In the genomic region with DNA sequence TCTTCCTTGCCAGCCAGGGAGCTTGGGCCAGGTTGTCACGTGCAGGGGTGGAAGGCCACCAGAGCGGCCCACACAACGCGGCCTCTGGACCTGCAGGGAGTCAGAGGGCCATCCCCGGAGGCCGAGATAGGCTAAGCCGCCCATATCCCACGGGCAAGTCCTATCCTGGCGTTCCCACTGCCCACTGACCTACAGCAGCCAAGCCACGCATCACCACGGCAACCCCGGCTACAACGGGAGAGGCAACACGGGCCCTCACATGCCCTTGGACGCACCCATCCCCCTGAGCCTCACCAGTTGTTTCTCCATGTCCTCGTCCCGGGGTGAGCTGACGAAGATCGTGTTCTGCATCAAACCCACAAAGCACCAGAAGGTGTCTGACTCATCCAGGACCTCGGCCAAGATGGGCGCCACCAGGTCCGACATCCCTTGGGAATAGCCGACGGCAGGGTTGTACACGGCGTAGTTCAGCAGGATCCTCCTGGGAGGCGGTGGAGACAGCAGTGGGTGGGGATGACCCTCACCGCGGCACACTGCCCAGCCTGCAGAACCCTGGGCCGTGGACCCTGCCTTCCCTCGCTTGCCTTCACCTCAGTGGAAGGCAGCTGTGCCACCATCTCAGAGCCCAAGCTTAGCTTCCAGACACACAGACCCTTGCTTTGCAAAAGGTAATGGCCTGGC, we compare ENCODE assay signal across 1 cellular context.
TF ChIP-seq lines count a peak whose summit lies in the region.

No MANE protein-coding gene starts in this region.

TF ChIP-seq in H1, 55 proteins besides CTCF, POLR2A, EP300 and RAD21 (continued from another document):
- TF ChIP-seq RFX5 (IDR thresholded peaks at IDR 0.05; ENCODE audit: borderline replicate concordance, low read depth, low read length): no peak
- TF ChIP-seq, protein P1, sequence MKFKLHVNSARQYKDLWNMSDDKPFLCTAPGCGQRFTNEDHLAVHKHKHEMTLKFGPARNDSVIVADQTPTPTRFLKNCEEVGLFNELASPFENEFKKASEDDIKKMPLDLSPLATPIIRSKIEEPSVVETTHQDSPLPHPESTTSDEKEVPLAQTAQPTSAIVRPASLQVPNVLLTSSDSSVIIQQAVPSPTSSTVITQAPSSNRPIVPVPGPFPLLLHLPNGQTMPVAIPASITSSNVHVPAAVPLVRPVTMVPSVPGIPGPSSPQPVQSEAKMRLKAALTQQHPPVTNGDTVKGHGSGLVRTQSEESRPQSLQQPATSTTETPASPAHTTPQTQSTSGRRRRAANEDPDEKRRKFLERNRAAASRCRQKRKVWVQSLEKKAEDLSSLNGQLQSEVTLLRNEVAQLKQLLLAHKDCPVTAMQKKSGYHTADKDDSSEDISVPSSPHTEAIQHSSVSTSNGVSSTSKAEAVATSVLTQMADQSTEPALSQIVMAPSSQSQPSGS (IDR thresholded peaks at IDR 0.05; ENCODE audit: low read length): no peak
- TF ChIP-seq BRCA1 (IDR thresholded peaks at IDR 0.05; ENCODE audit: low read depth, low read length): no peak
- TF ChIP-seq POLR2AphosphoS5 (IDR thresholded peaks at IDR 0.05; ENCODE audit: low read depth, low read length): no peak
- TF ChIP-seq, protein P2, sequence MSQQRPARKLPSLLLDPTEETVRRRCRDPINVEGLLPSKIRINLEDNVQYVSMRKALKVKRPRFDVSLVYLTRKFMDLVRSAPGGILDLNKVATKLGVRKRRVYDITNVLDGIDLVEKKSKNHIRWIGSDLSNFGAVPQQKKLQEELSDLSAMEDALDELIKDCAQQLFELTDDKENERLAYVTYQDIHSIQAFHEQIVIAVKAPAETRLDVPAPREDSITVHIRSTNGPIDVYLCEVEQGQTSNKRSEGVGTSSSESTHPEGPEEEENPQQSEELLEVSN (IDR thresholded peaks at IDR 0.05): no peak
- TF ChIP-seq HDAC2 (IDR thresholded peaks at IDR 0.05; ENCODE audit: borderline replicate concordance in 1 of 2, low read depth in 2 of 2, low read length in 2 of 2): no peak
- no peak for TF ChIP-seq CBX5 (IDR thresholded peaks at IDR 0.05; ENCODE audit: low read depth, low read length)
